33 cellular contexts compared by ENCODE assay signal in genomic region chr1:2878591-2878990, GRCh38.
"Had no signal": no experiment of that assay in that cellular context is flagged by ENCODE, and none has a peak within 500 bp of the region (broad histone marks: within the 10 kb centered on the region; RNA-seq: fewer than 3 reads in every experiment).

No MANE protein-coding gene starts in this region.

- H3K27me3 ChIP-seq: adrenal gland, ascending aorta, brain microvascular endothelial cell, cardiac muscle cell had no signal

- H3K4me1 ChIP-seq: adrenal gland, breast epithelium had no signal

- H3K27ac ChIP-seq: adrenal gland, ascending aorta, body of pancreas, brain microvascular endothelial cell, breast epithelium, cardiac muscle cell had no signal

- H3K36me3 ChIP-seq: adrenal gland, ascending aorta, brain microvascular endothelial cell, breast epithelium, cardiac muscle cell had no signal

- H3K4me3 ChIP-seq: adrenal gland, ascending aorta, body of pancreas, breast epithelium, cardiac muscle cell had no signal

- H3K9me3 ChIP-seq: adrenal gland, ascending aorta, body of pancreas had no signal

- DNase-seq: activated effector memory CD4-positive, alpha-beta T cell treated with anti-CD3 and anti-CD28 coated beads, Interleukin-2, amount 50 U/mL, for 16 hours; activated effector memory CD4-positive, alpha-beta T cell treated with Interleukin-2 at 50 U/mL for 16 hours; activated gamma-delta T cell; activated gamma-delta T cell treated with Interleukin-2 at 50 U/mL for 16 hours; activated naive CD4-positive, alpha-beta T cell; activated naive CD4-positive, alpha-beta T cell treated with anti-CD3 and anti-CD28 coated beads for 36 hours; activated naive CD4-positive, alpha-beta T cell treated with anti-CD3 and anti-CD28 coated beads, Interleukin-2, amount 10 ng/mL, durations not matched to agents 7 days and 5 days; activated naive CD4-positive, alpha-beta T cell treated with anti-CD3 and anti-CD28 coated beads, Interleukin-2, amount 50 U/mL, for 16 hours; activated naive CD4-positive, alpha-beta T cell treated with Interleukin-2 at 50 U/mL for 16 hours; activated naive CD8-positive, alpha-beta T cell treated with anti-CD3 and anti-CD28 coated beads for 36 hours; activated naive CD8-positive, alpha-beta T cell treated with anti-CD3 and anti-CD28 coated beads, Interleukin-2, amount 10 ng/mL, durations not matched to agents 7 days and 5 days; activated naive CD8-positive, alpha-beta T cell treated with anti-CD3 and anti-CD28 coated beads, Interleukin-2, amount 50 U/mL, for 24 hours; activated T-cell treated with anti-CD3 and anti-CD28 coated beads, Interleukin-2, amount 50 U/mL, for 1 hour; activated T-cell treated with anti-CD3 and anti-CD28 coated beads, Interleukin-2, amount 50 U/mL, for 24 hours; activated T-cell treated with anti-CD3 and anti-CD28 coated beads, Interleukin-2, amount 50 U/mL, for 4 hours; activated T-cell treated with anti-CD3 and anti-CD28 coated beads, Interleukin-2, amount 50 U/mL, for 48 hours; activated T-cell treated with anti-CD3 and anti-CD28 coated beads, Interleukin-2, amount 50 U/mL, for 72 hours; adrenal gland; amniotic stem cell; amygdala; anterior cingulate cortex; aorta; body of pancreas; brain microvascular endothelial cell; central memory CD4-positive, alpha-beta T cell; cerebellar nuclear complex had no signal

- FAIRE-seq: astrocyte, bronchial epithelial cell had no signal

- ATAC-seq: activated naive CD4-positive, alpha-beta T cell treated with anti-CD3 and anti-CD28 coated beads, Interleukin-2, amount 50 U/mL, for 72 hours; activated naive CD8-positive, alpha-beta T cell treated with anti-CD3 and anti-CD28 coated beads, Interleukin-2, amount 50 U/mL, for 24 hours; activated T-cell treated with anti-CD3 and anti-CD28 coated beads, Interleukin-2, amount 50 U/mL, for 4 hours; activated T-cell treated with anti-CD3 and anti-CD28 coated beads, Interleukin-2, amount 50 U/mL, for 72 hours; activated T-helper 17 cell treated with anti-CD3 and anti-CD28 coated beads, Interleukin-2, amount 50 U/mL, for 72 hours; body of pancreas had no signal
